ENCODE assay signal across 1 cellular context in the genomic region with DNA sequence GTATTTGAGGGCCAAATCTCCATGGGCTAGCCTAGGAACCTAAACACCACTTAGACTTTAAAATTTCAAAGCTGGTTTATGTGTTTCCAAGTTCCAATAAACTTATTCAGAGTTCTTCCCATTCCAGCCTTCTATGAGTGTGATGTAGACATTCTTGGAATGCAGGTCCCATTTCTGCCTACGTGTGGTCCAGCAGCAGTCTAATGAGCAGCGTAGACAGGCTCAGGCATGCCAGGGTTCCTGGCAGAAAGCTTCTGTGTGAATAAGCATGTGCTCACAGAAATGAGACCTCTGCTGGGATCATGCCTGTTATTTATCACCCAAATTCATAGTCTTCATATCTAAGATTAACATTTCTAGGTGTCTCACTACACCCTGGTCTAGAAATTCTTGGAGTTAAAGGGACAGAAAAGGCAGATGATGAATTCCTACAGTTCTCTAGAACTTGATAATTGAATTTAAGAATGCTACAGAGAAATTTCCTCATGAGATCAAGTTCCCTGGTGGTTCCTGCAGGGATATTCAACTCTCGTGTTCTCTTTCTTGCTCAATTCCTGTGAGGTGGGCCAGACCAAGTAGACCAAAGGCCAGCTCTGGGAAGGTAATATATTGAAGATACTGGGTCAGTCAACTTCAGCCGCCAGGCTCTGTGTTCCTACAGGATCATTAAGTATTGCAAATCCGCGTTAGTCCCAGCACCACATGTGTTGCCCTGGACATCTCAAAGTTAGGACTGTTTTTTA.
TF ChIP-seq lines count a peak whose summit lies in the region.

No MANE protein-coding gene starts in this region.

TF ChIP-seq in IMR-90, 13 proteins besides CTCF, POLR2A, EP300 and RAD21:
- TF ChIP-seq RFX5 (IDR thresholded peaks at IDR 0.05; ENCODE audit: low read depth, low read length) (no peak), CHD1 (IDR thresholded peaks at IDR 0.05; ENCODE audit: low read depth, low read length) (no peak), MXI1 (IDR thresholded peaks at IDR 0.05; ENCODE audit: borderline replicate concordance, low read depth, low read length) (peak; percentile 92), SMC3 (IDR thresholded peaks at IDR 0.05; ENCODE audit: low read depth, low read length) (no peak), NFE2L2 (IDR thresholded peaks at IDR 0.05; ENCODE audit: low read depth, low read length) (peak; percentile 59; the same call in 1 of the 2 replicates), FOS (IDR thresholded peaks at IDR 0.05; ENCODE audit: low read depth, low read length) (peak; percentile 42), BHLHE40 (IDR thresholded peaks at IDR 0.05; ENCODE audit: low read depth, low read length) (peak; percentile 74), RCOR1 (IDR thresholded peaks at IDR 0.05; ENCODE audit: insufficient replicate concordance, low read length) (peak; percentile 80), CEBPB (IDR thresholded peaks at IDR 0.05; ENCODE audit: low read depth, low read length) (peak; percentile 51; the same call in 1 of the 2 replicates), MAFK (IDR thresholded peaks at IDR 0.05; ENCODE audit: low read depth, low read length) (peak; percentile 57), MAZ (IDR thresholded peaks at IDR 0.05; ENCODE audit: borderline replicate concordance, low read depth, low read length) (no peak)
- TF ChIP-seq, protein P1, sequence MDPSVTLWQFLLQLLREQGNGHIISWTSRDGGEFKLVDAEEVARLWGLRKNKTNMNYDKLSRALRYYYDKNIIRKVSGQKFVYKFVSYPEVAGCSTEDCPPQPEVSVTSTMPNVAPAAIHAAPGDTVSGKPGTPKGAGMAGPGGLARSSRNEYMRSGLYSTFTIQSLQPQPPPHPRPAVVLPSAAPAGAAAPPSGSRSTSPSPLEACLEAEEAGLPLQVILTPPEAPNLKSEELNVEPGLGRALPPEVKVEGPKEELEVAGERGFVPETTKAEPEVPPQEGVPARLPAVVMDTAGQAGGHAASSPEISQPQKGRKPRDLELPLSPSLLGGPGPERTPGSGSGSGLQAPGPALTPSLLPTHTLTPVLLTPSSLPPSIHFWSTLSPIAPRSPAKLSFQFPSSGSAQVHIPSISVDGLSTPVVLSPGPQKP (IDR thresholded peaks at IDR 0.05; ENCODE audit: borderline replicate concordance, low read depth, low read length) = no peak
- TF ChIP-seq, protein P2, sequence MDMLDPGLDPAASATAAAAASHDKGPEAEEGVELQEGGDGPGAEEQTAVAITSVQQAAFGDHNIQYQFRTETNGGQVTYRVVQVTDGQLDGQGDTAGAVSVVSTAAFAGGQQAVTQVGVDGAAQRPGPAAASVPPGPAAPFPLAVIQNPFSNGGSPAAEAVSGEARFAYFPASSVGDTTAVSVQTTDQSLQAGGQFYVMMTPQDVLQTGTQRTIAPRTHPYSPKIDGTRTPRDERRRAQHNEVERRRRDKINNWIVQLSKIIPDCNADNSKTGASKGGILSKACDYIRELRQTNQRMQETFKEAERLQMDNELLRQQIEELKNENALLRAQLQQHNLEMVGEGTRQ (IDR thresholded peaks at IDR 0.05; ENCODE audit: low read depth, low read length) = no peak
